ENCODE assay signal across 8 cellular contexts in genomic region chr2:68737717-68738116, GRCh38. TPM values are rescaled to one million over a fixed set of nuclear protein-coding genes. Genes with fewer than 3 reads are reported as not detected.
A peak's percentile ranks its signal among the peaks of the same experiment; 100 is the strongest.
DNase-seq lines count a peak whose midpoint lies in the region; ATAC-seq and TF ChIP-seq lines count a peak whose summit lies in the region.

No MANE protein-coding gene starts in this region.

- no peak for ATAC-seq in thoracic aorta (ENCODE audit: insufficient number of reproducible peaks, low FRiP score, low read depth)

- H3K27ac ChIP-seq in KOPT-K1 (ENCODE audit: low read depth, low read length, poor library complexity, severe bottlenecking), result peak overlapping the region; percentile 92
- H3K27ac ChIP-seq in duodenal mucosa (ENCODE audit: low read depth, low read length), result peak overlapping the region; percentile 36
- no peak overlapping the region for H3K27ac ChIP-seq in thoracic aorta

- H3K36me3 ChIP-seq in KOPT-K1 (ENCODE audit: insufficient read depth, low read length) (no peaks in the 10 kb centered on the region), duodenal mucosa (ENCODE audit: control insufficient read depth in 1 of 2, insufficient read depth in 2 of 2, low read length in 2 of 2) (no peaks in the 10 kb centered on the region), thoracic aorta (no peaks in the 10 kb centered on the region)

- H3K4me1 ChIP-seq in duodenal mucosa (ENCODE audit: control insufficient read depth in 1 of 2, insufficient read depth in 2 of 2, low read length in 2 of 2), result peaks cover 37 to 44% of the 10 kb centered on the region in 2 donors
- no peaks in the 10 kb centered on the region for H3K4me1 ChIP-seq in thoracic aorta (ENCODE audit: control insufficient read depth in 1 of 2, low read depth in 2 of 2)

- H3K9ac ChIP-seq in duodenal mucosa (ENCODE audit: low read depth in 1 of 2, low read length in 2 of 2), result peak overlapping the region in 1 of 2 donors; percentile 15

- H3K4me3 ChIP-seq in duodenal mucosa (ENCODE audit: low read depth in 1 of 2, low read length in 2 of 2), result peak overlapping the region; percentile 54 to 63
- H3K4me3 ChIP-seq in thoracic aorta, result peak overlapping the region; percentile 49

- DNase-seq in activated effector memory CD4-positive, alpha-beta T cell treated with anti-CD3 and anti-CD28 coated beads, Interleukin-2, amount 50 U/mL, for 16 hours, result peak; percentile 76
- DNase-seq in activated effector memory CD4-positive, alpha-beta T cell treated with Interleukin-2 at 50 U/mL for 16 hours, result no peak
- no peak for DNase-seq in thoracic aorta (ENCODE audit: low spot score)
- DNase-seq in NCI-H1417 (lab: John Stamatoyannopoulos, UW), result no peak
- no peak for DNase-seq in dermis blood vessel endothelial cell
- DNase-seq in NCI-H524 (lab: John Stamatoyannopoulos, UW), result no peak

- H3K27me3 ChIP-seq in duodenal mucosa (ENCODE audit: control insufficient read depth in 1 of 2, insufficient read depth in 2 of 2, low read length in 2 of 2), result no peaks in the 10 kb centered on the region
- no peaks in the 10 kb centered on the region for H3K27me3 ChIP-seq in thoracic aorta (replicated peaks; ENCODE audit: insufficient read depth)

- H3K9me3 ChIP-seq in KOPT-K1 (ENCODE audit: insufficient read depth, low read length, poor library complexity, severe bottlenecking) (no peaks in the 10 kb centered on the region), duodenal mucosa (ENCODE audit: control insufficient read depth in 1 of 2, low read length in 2 of 2) (no peaks in the 10 kb centered on the region), thoracic aorta (no peaks in the 10 kb centered on the region)

- TF ChIP-seq CTCF in thoracic aorta (IDR thresholded peaks at IDR 0.05), result no peak

RNA-seq across cellular contexts. Expression of gene ARHGAP25, which starts 3.1 kb away (rescaled TPM):
- total RNA-seq in thoracic aorta (10 to 100 TPM; 10.8 to 14.5 TPM), dermis blood vessel endothelial cell (12.1 and 14.3 TPM in 2 replicates)

Comparison
In these comparisons a context has a peak if more than half of its experiments do, and no peak if none do; other contexts are left out.
1. H3K27ac ChIP-seq: peak in KOPT-K1 (single experiment) and duodenal mucosa (single experiment); none in thoracic aorta (0 of 2).